30 cellular contexts compared by ENCODE assay signal in genomic region chr2:25426326-25426725, GRCh38.
"Had no signal": no experiment of that assay in that cellular context is flagged by ENCODE, and none has a peak within 500 bp of the region (broad histone marks: within the 10 kb centered on the region; RNA-seq: fewer than 3 reads in every experiment).

No MANE protein-coding gene starts in this region.

- H3K27me3 ChIP-seq: Peyer's patch, SJSA1 had no signal

- H3K36me3 ChIP-seq: Peyer's patch, SJSA1 had no signal

- H3K4me1 ChIP-seq: SJSA1 had no signal

- DNase-seq: Karpas-422, KBM-7, MM.1S, MV-4-11, NCI-H1092, NCI-H1105, NCI-H1417 treated with DMSO at 0.1 percent for 48 hours, NCI-H1436 treated with DMSO at 0.1 percent for 48 hours, NCI-H1694 treated with DMSO at 0.1 percent for 48 hours, NCI-H187 treated with DMSO at 0.1 percent for 48 hours, NCI-H2029, NCI-H2081, NCI-H2171 treated with DMSO at 0.1 percent for 48 hours, NCI-H2227 treated with DMSO at 0.1 percent for 48 hours, NCI-H345, NCI-H446, NCI-H510A treated with DMSO at 0.1 percent for 48 hours, NCI-H524 treated with DMSO at 0.1 percent for 48 hours, NCI-H526 treated with DMSO at 0.1 percent for 48 hours, NCI-H774, OCI-M1, PC-3, Peyer's patch, Right ventricle myocardium superior, RPMI8226, SHP77 treated with DMSO at 0.1 percent for 48 hours, SK-N-SH, SW 1271 had no signal

- H3K4me3 ChIP-seq: Peyer's patch, SJSA1 had no signal

- H3K9me3 ChIP-seq: Peyer's patch, SJSA1, SK-N-SH had no signal

- ATAC-seq: PC-3 had no signal

- H3K27ac ChIP-seq: KMS-11, Peyer's patch, SJSA1 had no signal
